Comparison of ENCODE assay signal across 8 cellular contexts in the genomic region with DNA sequence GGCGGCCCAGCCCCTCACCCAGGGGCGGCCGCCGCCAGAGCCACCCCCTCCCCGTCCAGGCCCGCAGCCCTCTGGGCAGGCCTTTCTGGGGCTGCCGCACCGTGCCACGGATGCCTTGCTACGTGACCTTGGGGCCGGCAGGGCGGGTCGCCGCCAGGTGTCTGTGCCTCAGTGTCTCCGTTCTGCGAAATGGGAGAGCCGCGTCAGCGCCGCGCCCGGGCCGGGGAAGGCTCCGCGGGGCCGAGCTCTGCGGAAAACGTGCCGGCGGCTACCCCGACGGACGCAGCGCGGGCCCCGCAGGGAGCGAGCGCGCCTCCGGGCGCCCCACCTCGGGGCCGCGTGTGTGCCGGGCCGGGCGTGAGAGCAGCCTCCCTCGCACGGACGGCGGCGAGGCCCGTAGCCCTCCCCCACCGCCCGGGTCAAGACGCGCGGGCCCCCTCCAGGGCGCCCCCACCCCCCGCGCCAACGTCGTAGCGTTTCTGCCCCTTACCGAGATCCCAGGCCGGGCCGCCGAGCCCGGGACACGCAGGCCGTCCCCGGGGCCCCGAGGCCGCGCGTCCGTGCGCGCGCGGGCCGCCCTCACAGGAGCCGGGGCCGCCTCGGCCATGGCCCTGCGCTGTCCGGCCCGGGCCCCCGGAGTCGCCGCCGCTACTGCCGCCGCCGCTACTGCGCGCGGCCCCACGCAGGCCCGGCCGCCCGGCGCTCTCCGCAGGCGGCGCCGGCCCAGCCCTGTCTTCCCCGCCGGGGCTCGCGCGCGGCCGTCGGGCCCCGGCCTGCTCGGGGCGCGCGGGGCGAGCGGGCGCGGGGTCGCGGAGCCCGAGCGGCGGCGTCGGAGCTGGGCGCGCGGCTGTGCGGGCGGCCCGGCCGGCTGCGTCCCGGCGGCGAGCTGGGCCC.
A peak's percentile ranks its signal among the peaks of the same experiment; 100 is the strongest.
DNase-seq lines count a peak whose midpoint lies in the region; ATAC-seq and TF ChIP-seq lines count a peak whose summit lies in the region.

No MANE protein-coding gene starts in this region.

- H3K4me3 Mint-ChIP-seq in nephron progenitor cell: no peak overlapping the region

- H3K4me1 Mint-ChIP-seq in nephron progenitor cell: peaks cover 18% of the 10 kb centered on the region

- H3K4me3 ChIP-seq in SU-DHL-6 (ENCODE audit: insufficient read depth, low read length, poor library complexity, severe bottlenecking): peak overlapping the region; percentile 53

- H3K9me3 ChIP-seq in SU-DHL-6 (ENCODE audit: insufficient read depth, low read length): no peaks in the 10 kb centered on the region

- H3K36me3 Mint-ChIP-seq in nephron progenitor cell (ENCODE audit: low read depth): peaks cover 11% of the 10 kb centered on the region

- H3F3A ChIP-seq in SU-DHL-6 (ENCODE audit: insufficient read depth): no peaks in the 10 kb centered on the region

- H3K4me2 ChIP-seq in SU-DHL-6 (ENCODE audit: low read depth, low read length, poor library complexity, severe bottlenecking): peak overlapping the region; percentile 43

- H3K36me3 ChIP-seq in SU-DHL-6 (ENCODE audit: low read length): no peaks in the 10 kb centered on the region

- TF ChIP-seq CTCF in SU-DHL-6 (IDR thresholded peaks at IDR 0.05; ENCODE audit: insufficient read depth, low read length, poor library complexity, severe bottlenecking) (no peak), nephron progenitor cell (IDR thresholded peaks at IDR 0.05) (no peak)

- DNase-seq in AG08396 (ENCODE audit: low spot score) (peak; percentile 75), erythroblast (lab: John Stamatoyannopoulos, UW) (peak; percentile 55 to 72), nephron progenitor cell (peak; percentile 54), superior temporal gyrus (ENCODE audit: extremely low spot score) (no peak)
- no peak for DNase-seq in central memory CD4-positive, alpha-beta T cell

- no peaks in the 10 kb centered on the region for H4K20me1 ChIP-seq in SU-DHL-6 (ENCODE audit: low read depth, low read length)

- H3K27me3 Mint-ChIP-seq in nephron progenitor cell (ENCODE audit: low read depth, poor library complexity): peaks cover 29% of the 10 kb centered on the region

- peaks cover 4% of the 10 kb centered on the region; the same call in 1 of the 2 replicates for H3K79me2 ChIP-seq in SU-DHL-6 (ENCODE audit: insufficient read depth, low read length)

- H3K9me3 Mint-ChIP-seq in nephron progenitor cell: no peaks in the 10 kb centered on the region

- TF ChIP-seq POLR2A in erythroblast (IDR thresholded peaks at IDR 0.05; ENCODE audit: low read length): no peak

- H2AFZ ChIP-seq in SU-DHL-6 (ENCODE audit: low read depth, low read length, severe bottlenecking): no peak overlapping the region

- H3K27ac ChIP-seq in SU-DHL-6 (ENCODE audit: low read depth, low read length): no peak overlapping the region

- ATAC-seq in GM18520 (IDR thresholded peaks at IDR 0.05; ENCODE audit: unreplicated experiment): peak; percentile 18
- ATAC-seq in HG02970 (IDR thresholded peaks at IDR 0.05; ENCODE audit: low FRiP score, unreplicated experiment): peak; percentile 37

- H3K9me2 ChIP-seq in SU-DHL-6 (replicated peaks; ENCODE audit: insufficient read depth, low read length): no peaks in the 10 kb centered on the region

- no peaks in the 10 kb centered on the region for H3K27me3 ChIP-seq in SU-DHL-6 (ENCODE audit: low read length)

- no peak overlapping the region for H3K27ac Mint-ChIP-seq in nephron progenitor cell

- H3K9ac ChIP-seq in SU-DHL-6 (ENCODE audit: low read length): peak overlapping the region; percentile 61; the same call in 1 of the 2 replicates

Comparison
In these comparisons a context has a peak if more than half of its experiments do, and no peak if none do; other contexts are left out.
1. DNase-seq: peak in AG08396 (single experiment), erythroblast (2 of 2) and nephron progenitor cell (single experiment); none in superior temporal gyrus (single experiment) and central memory CD4-positive, alpha-beta T cell (single experiment).